Comparison of ENCODE assay signal across 8 cellular contexts in genomic region chr12:130818381-130819247, GRCh38. TPM values are rescaled to one million over a fixed set of nuclear protein-coding genes. Genes with fewer than 3 reads are reported as not detected.
A peak's percentile ranks its signal among the peaks of the same experiment; 100 is the strongest.
DNase-seq lines count a peak whose midpoint lies in the region; ATAC-seq and TF ChIP-seq lines count a peak whose summit lies in the region.

No MANE protein-coding gene starts in this region.

- TF ChIP-seq CTCF in GM12874 (IDR thresholded peaks at IDR 0.05; ENCODE audit: insufficient read depth, low read depth, low read length), result peak; percentile 91
- peak; percentile 92 for TF ChIP-seq CTCF in endothelial cell (IDR thresholded peaks at IDR 0.05; ENCODE audit: unreplicated experiment)

- peak overlapping the region; percentile 51 for H3K4me3 ChIP-seq in mucosa of stomach (ENCODE audit: low read length)

- H3K4me3 Mint-ChIP-seq in endothelial cell (ENCODE audit: unreplicated experiment), result peak overlapping the region; percentile 25

- H3K36me3 Mint-ChIP-seq in endothelial cell (ENCODE audit: low read depth, unreplicated experiment), result peaks cover 6% of the 10 kb centered on the region

- no peaks in the 10 kb centered on the region for H3K27me3 ChIP-seq in mucosa of stomach (ENCODE audit: control insufficient read depth, insufficient read depth, low read length)

- H3K36me3 ChIP-seq in mucosa of stomach (ENCODE audit: control insufficient read depth, insufficient read depth, low read length), result no peaks in the 10 kb centered on the region

- H3K27me3 Mint-ChIP-seq in endothelial cell (ENCODE audit: unreplicated experiment), result peaks cover 5% of the 10 kb centered on the region

- peaks cover 4% of the 10 kb centered on the region for H3K4me1 Mint-ChIP-seq in endothelial cell (ENCODE audit: unreplicated experiment)

- ATAC-seq in HG02571 (IDR thresholded peaks at IDR 0.05; ENCODE audit: unreplicated experiment), result peak; percentile 81

- H3K9me3 Mint-ChIP-seq in endothelial cell (ENCODE audit: unreplicated experiment), result no peaks in the 10 kb centered on the region

- H3K9ac ChIP-seq in mucosa of stomach (ENCODE audit: low read length), result peak overlapping the region; percentile 45

- no peaks in the 10 kb centered on the region for H3K9me3 ChIP-seq in mucosa of stomach (ENCODE audit: control insufficient read depth, low read length)

- H3K4me1 ChIP-seq in mucosa of stomach (ENCODE audit: control insufficient read depth, insufficient read depth, low read length), result no peaks in the 10 kb centered on the region

- no peak overlapping the region for H3K27ac Mint-ChIP-seq in endothelial cell (ENCODE audit: unreplicated experiment)

- DNase-seq in NCI-H2029 (lab: John Stamatoyannopoulos, UW) (peak; percentile 64), endothelial cell (ENCODE audit: low spot score) (peak; percentile 88), GF-D8 (lab: John Stamatoyannopoulos, UW) (no peak)
- DNase-seq in activated CD8-positive, alpha-beta memory T cell treated with anti-CD3 and anti-CD28 coated beads for 4 hours (ENCODE audit: low read depth in 2 of 2), result peak; percentile 33 to 49
- peak; percentile 34 to 66 for DNase-seq in stimulated activated CD8-positive, alpha-beta memory T cell treated with anti-CD3 and anti-CD28 coated beads, Interleukin-7, amount 100 ng/mL, for 4 hours (ENCODE audit: low read depth in 2 of 2)

RNA-seq across cellular contexts. Expression of gene STX2, which starts 20.4 kb away (rescaled TPM):
- 17.4 TPM for total RNA-seq in endothelial cell (ENCODE audit: unreplicated experiment)

RNA-seq across cellular contexts. Expression of gene RAN, which starts 53.3 kb away (rescaled TPM):
- total RNA-seq in endothelial cell (ENCODE audit: unreplicated experiment), result 685 TPM
